ENCODE assay signal across 16 cellular contexts in the genomic region with DNA sequence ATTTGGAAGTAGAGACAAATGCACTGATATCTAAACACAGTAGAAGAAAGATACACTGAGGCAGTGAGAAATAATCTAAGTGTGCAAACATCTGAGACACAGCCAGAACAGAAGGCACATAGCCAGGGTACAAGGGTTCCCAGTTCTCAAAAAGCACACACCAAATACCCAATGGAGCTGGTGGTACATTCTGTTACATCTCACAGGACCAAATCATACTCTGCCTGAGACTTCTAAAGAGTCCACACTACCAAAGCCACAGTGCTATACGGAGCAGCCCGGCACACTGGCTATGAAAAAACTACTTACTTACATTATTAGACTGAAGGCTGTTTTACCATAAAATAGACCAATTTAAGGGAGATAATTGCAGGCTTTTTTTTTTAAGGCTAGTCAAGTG. TPM values are rescaled to one million over a fixed set of nuclear protein-coding genes. Genes with fewer than 3 reads are reported as not detected.
DNase-seq lines count a peak whose midpoint lies in the region; ATAC-seq, FAIRE-seq and TF ChIP-seq lines count a peak whose summit lies in the region.
"Had no signal": no experiment of that assay in that cellular context is flagged by ENCODE, and none has a peak within 500 bp of the region (broad histone marks: within the 10 kb centered on the region; RNA-seq: fewer than 3 reads in every experiment).

No MANE protein-coding gene starts in this region.

- no peak for ATAC-seq in HepG2
- no peak for ATAC-seq in GM19351 (IDR thresholded peaks at IDR 0.05; ENCODE audit: unreplicated experiment)
- ATAC-seq: GM23338 had no signal

- H4K20me1 ChIP-seq in HepG2 (ENCODE audit: insufficient read depth, low read length) = no peaks in the 10 kb centered on the region

- H3K4me3 ChIP-seq in liver (ENCODE audit: low read depth in 1 of 3, low read length in 3 of 3) = no peak overlapping the region
- H3K4me3 ChIP-seq in HepG2 (replicated peaks in 1 of 3; ENCODE audit: insufficient read depth in 1 of 3, low read depth in 2 of 3, low read length in 3 of 3) = no peak overlapping the region
- H3K4me3 ChIP-seq in dorsolateral prefrontal cortex = peak overlapping the region in 1 of 59 donors; percentile 5
- H3K4me3 ChIP-seq: BLaER1 treated with 17β-estradiol and CSF1 and Interleukin-3, amounts not matched to agents 10 nM and 100 nM; GM23338 had no signal

- no peak for FAIRE-seq in HepG2 (lab: Jason Lieb, UNC)

- no TSS peak for BruUV-seq in HepG2 (replicated peaks; lab: Mats Ljungman, UMichigan)

- H3K27ac ChIP-seq in liver (ENCODE audit: low read depth in 1 of 2, low read length in 2 of 2) = peak overlapping the region in 1 of 2 donors; percentile 12
- H3K27ac ChIP-seq in HepG2 (ENCODE audit: extremely low read length, insufficient read depth, low read length) = no peak overlapping the region
- H3K27ac ChIP-seq in dorsolateral prefrontal cortex = peak overlapping the region in 50 of 59 donors; percentile 3 to 93 (median 75)
- H3K27ac ChIP-seq: BLaER1 treated with 17β-estradiol and CSF1 and Interleukin-3, amounts not matched to agents 10 nM and 100 nM had no signal

- no peak overlapping the region for H3K9ac ChIP-seq in liver (ENCODE audit: low read depth in 1 of 2, low read length in 2 of 2)
- no peak overlapping the region for H3K9ac ChIP-seq in HepG2 (ENCODE audit: insufficient read depth, low read depth, low read length)
- H3K9ac ChIP-seq: BLaER1 treated with 17β-estradiol and CSF1 and Interleukin-3, amounts not matched to agents 10 nM and 100 nM had no signal

- POLR2A ChIA-PET in HepG2 (lab: Yijun Ruan, JAX) = no interaction called here
- POLR2A ChIA-PET in activated CD4-positive, alpha-beta memory T cell treated with anti-CD3 and anti-CD28 coated beads for 36 hours (lab: Charles Lee) = no interaction called here

- H3K4me1 ChIP-seq in liver (ENCODE audit: control insufficient read depth in 4 of 4, insufficient read depth in 4 of 4, low read length in 3 of 4) (peaks cover 5 to 13% (median 11%) of the 10 kb centered on the region in 4 donors), HepG2 (ENCODE audit: insufficient read depth, low read length) (peaks cover 3% of the 10 kb centered on the region)
- H3K4me1 ChIP-seq: BLaER1 treated with 17β-estradiol and CSF1 and Interleukin-3, amounts not matched to agents 10 nM and 100 nM had no signal

- peaks cover 26% of the 10 kb centered on the region for H3K36me3 Mint-ChIP-seq in activated CD4-positive, alpha-beta T cell treated with anti-CD3 and anti-CD28 coated beads, Interleukin-2, amount 10 ng/mL, durations not matched to agents 24 days and 14 days (ENCODE audit: low read depth)
- peaks cover 15% of the 10 kb centered on the region for H3K36me3 Mint-ChIP-seq in activated CD4-positive, alpha-beta memory T cell treated with anti-CD3 and anti-CD28 coated beads for 36 hours

- H3K4me1 Mint-ChIP-seq in activated CD4-positive, alpha-beta T cell treated with anti-CD3 and anti-CD28 coated beads, Interleukin-2, amount 10 ng/mL, durations not matched to agents 24 days and 14 days = no peaks in the 10 kb centered on the region
- no peaks in the 10 kb centered on the region for H3K4me1 Mint-ChIP-seq in activated CD4-positive, alpha-beta memory T cell treated with anti-CD3 and anti-CD28 coated beads for 36 hours (ENCODE audit: low read depth)
- H3K4me1 Mint-ChIP-seq: GM23338 had no signal

- TF ChIP-seq CTCF in liver (IDR thresholded peaks at IDR 0.05; ENCODE audit: low read depth, low read length, missing input control) = no peak
- no peak for TF ChIP-seq CTCF in HepG2 (CRISPR knock-in tag; IDR thresholded peaks at IDR 0.05)
- no peak for TF ChIP-seq CTCF in dorsolateral prefrontal cortex (IDR thresholded peaks at IDR 0.05 in 54 of 56, conservative IDR thresholded peaks at IDR 0.05 in 2 of 56; ENCODE audit: low read depth in 1 of 56, partially characterized antibody in 56 of 56)

- no peaks in the 10 kb centered on the region for H3K9me3 ChIP-seq in liver (ENCODE audit: control insufficient read depth in 4 of 4, low read length in 3 of 4)
- no peaks in the 10 kb centered on the region for H3K9me3 ChIP-seq in HepG2 (ENCODE audit: low read length)
- H3K9me3 ChIP-seq: BLaER1 treated with 17β-estradiol and CSF1 and Interleukin-3, amounts not matched to agents 10 nM and 100 nM had no signal

- H3K9me3 Mint-ChIP-seq in activated CD4-positive, alpha-beta T cell treated with anti-CD3 and anti-CD28 coated beads, Interleukin-2, amount 10 ng/mL, durations not matched to agents 24 days and 14 days = no peaks in the 10 kb centered on the region
- no peaks in the 10 kb centered on the region for H3K9me3 Mint-ChIP-seq in activated CD4-positive, alpha-beta memory T cell treated with anti-CD3 and anti-CD28 coated beads for 36 hours
- H3K9me3 Mint-ChIP-seq: CD4-positive, CD25-positive, alpha-beta regulatory T cell; GM23338 had no signal

- TF ChIP-seq POLR2A in HepG2 (IDR thresholded peaks at IDR 0.05; ENCODE audit: insufficient read depth in 1 of 2, low read depth in 2 of 2, low read length in 2 of 2) = no peak

- TF ChIP-seq EP300 in HepG2 (IDR thresholded peaks at IDR 0.05; ENCODE audit: low read depth in 2 of 2, low read length in 2 of 2) = no peak
- TF ChIP-seq EP300 in HepG2 (CRISPR knock-in tag; IDR thresholded peaks at IDR 0.05; ENCODE audit: borderline replicate concordance) = no peak

- H3K79me2 ChIP-seq in HepG2 (ENCODE audit: insufficient read depth, low read length) = peaks cover 3% of the 10 kb centered on the region

- 36% methylated on average over 2 of the region's 2 CpGs for WGBS in liver
- 100% methylated on average over 2 of the region's 2 CpGs for WGBS in HepG2 (ENCODE audit: low lambda C conversion rate)

- H2AFZ ChIP-seq in HepG2 (ENCODE audit: low read length) = no peak overlapping the region
- H2AFZ ChIP-seq: GM23338 had no signal

- no peaks in the 10 kb centered on the region for H3K27me3 Mint-ChIP-seq in activated CD4-positive, alpha-beta T cell treated with anti-CD3 and anti-CD28 coated beads, Interleukin-2, amount 10 ng/mL, durations not matched to agents 24 days and 14 days
- H3K27me3 Mint-ChIP-seq in activated CD4-positive, alpha-beta memory T cell treated with anti-CD3 and anti-CD28 coated beads for 36 hours = no peaks in the 10 kb centered on the region
- H3K27me3 Mint-ChIP-seq: CD4-positive, CD25-positive, alpha-beta regulatory T cell had no signal

- no peak overlapping the region for H3K4me2 ChIP-seq in HepG2 (ENCODE audit: low read depth, low read length)
- H3K4me2 ChIP-seq: BLaER1 treated with 17β-estradiol and CSF1 and Interleukin-3, amounts not matched to agents 10 nM and 100 nM; GM23338 had no signal

- H3K27me3 ChIP-seq in liver (ENCODE audit: control insufficient read depth in 4 of 4, insufficient read depth in 4 of 4, low read length in 3 of 4) (no peaks in the 10 kb centered on the region), HepG2 (ENCODE audit: control insufficient read depth in 1 of 2, insufficient read depth in 2 of 2, low read length in 2 of 2) (no peaks in the 10 kb centered on the region), dorsolateral prefrontal cortex (no peaks in the 10 kb centered on the region)
- H3K27me3 ChIP-seq: BLaER1 treated with 17β-estradiol and CSF1 and Interleukin-3, amounts not matched to agents 10 nM and 100 nM had no signal

- H3K36me3 ChIP-seq in liver (ENCODE audit: control insufficient read depth in 4 of 4, insufficient read depth in 3 of 4, low read depth in 1 of 4, low read length in 3 of 4) (peaks cover 5 to 27% (median 20%) of the 10 kb centered on the region in 4 donors), HepG2 (replicated peaks in 1 of 2; ENCODE audit: control insufficient read depth in 1 of 2, insufficient read depth in 2 of 2, low read length in 2 of 2) (peaks cover 9 to 57% of the 10 kb centered on the region in 2 experiments; a peak in 4 of 5 replicates)

- in situ Hi-C loops in HepG2 (cut with HindIII; ENCODE audit: extremely low pct_ligation_motif_present, low pct_unique_long_range_greater_than_20kb) = no loop called here

- no peak overlapping the region for H3K27ac Mint-ChIP-seq in activated CD4-positive, alpha-beta T cell treated with anti-CD3 and anti-CD28 coated beads, Interleukin-2, amount 10 ng/mL, durations not matched to agents 24 days and 14 days
- H3K27ac Mint-ChIP-seq in activated CD4-positive, alpha-beta memory T cell treated with anti-CD3 and anti-CD28 coated beads for 36 hours = no peak overlapping the region
- H3K27ac Mint-ChIP-seq: GM23338 had no signal

- CTCF ChIA-PET in HepG2 (lab: Yijun Ruan, JAX; ENCODE audit: low intra/inter-chr PET ratio, low total read pairs) = no interaction called here
- CTCF ChIA-PET in activated CD4-positive, alpha-beta memory T cell treated with anti-CD3 and anti-CD28 coated beads for 36 hours (lab: Charles Lee) = interaction anchor here (1.5 kb wide), 1 partner anchor 9 kb away, joined by 4 read pairs; no protein-coding TSS in a partner anchor

- H3K4me3 Mint-ChIP-seq in activated CD4-positive, alpha-beta T cell treated with anti-CD3 and anti-CD28 coated beads, Interleukin-2, amount 10 ng/mL, durations not matched to agents 24 days and 14 days = no peak overlapping the region
- H3K4me3 Mint-ChIP-seq in activated CD4-positive, alpha-beta memory T cell treated with anti-CD3 and anti-CD28 coated beads for 36 hours = no peak overlapping the region
- H3K4me3 Mint-ChIP-seq: CD4-positive, CD25-positive, alpha-beta regulatory T cell; GM23338 had no signal

- DNase-seq in HepG2 (ENCODE audit: low spot score) (no peak), dorsolateral prefrontal cortex (no peak), pons (ENCODE audit: low spot score) (peak; percentile 28)
- DNase-seq in activated CD4-positive, alpha-beta T cell treated with anti-CD3 and anti-CD28 coated beads, Interleukin-2, amount 10 ng/mL, durations not matched to agents 24 days and 14 days = no peak
- no peak for DNase-seq in activated CD4-positive, alpha-beta memory T cell treated with anti-CD3 and anti-CD28 coated beads for 36 hours
- DNase-seq: 8988T; AML-193; Calu3; CD4-positive, CD25-positive, alpha-beta regulatory T cell; DMS 273 treated with DMSO at 0.1 percent for 48 hours; H7 had no signal

- peak; percentile 20 to 29 for TF ChIP-seq RAD21 in liver (IDR thresholded peaks at IDR 0.05)
- no peak for TF ChIP-seq RAD21 in HepG2 (CRISPR knock-in tag; IDR thresholded peaks at IDR 0.05)

- intact Hi-C loops in HepG2 (cut with micrococcal nuclease; ENCODE audit: unreplicated experiment) (no loop called here), dorsolateral prefrontal cortex (cut with DNase I) (no loop called here)
- intact Hi-C loops in activated CD4-positive, alpha-beta T cell treated with anti-CD3 and anti-CD28 coated beads, Interleukin-2, amount 10 ng/mL, durations not matched to agents 24 days and 14 days (cut with micrococcal nuclease) = no loop called here
- intact Hi-C loops in activated CD4-positive, alpha-beta memory T cell treated with anti-CD3 and anti-CD28 coated beads for 36 hours (cut with micrococcal nuclease) = no loop called here

RNA-seq across cellular contexts. Expression of a gene that starts 19.3 kb away (rescaled TPM):
- total RNA-seq in liver (10 to 100 TPM; 39.0 to 79.4 TPM), HepG2 (2016; rRNA removed; fragmentation: Illumina TruSeq; extraction: Trizol) (61.3 and 100 TPM in 2 replicates), dorsolateral prefrontal cortex (10 to 100 TPM; 35.4 to 71.8 (median 55.5) TPM)
- polyA plus RNA-seq in liver (10 to 100 TPM; 24.8 to 43.1 TPM), HepG2 (2011; rRNA removed) (26.9 and 33.9 TPM in 2 replicates)
- total RNA-seq in HepG2 (2016; cell fraction: cytosol; rRNA removed; fragmentation: Illumina TruSeq; extraction: Trizol; ENCODE audit: low read depth) = 12.9 and 13.1 TPM in 2 replicates
- 63.2 and 98.2 TPM in 2 replicates for total RNA-seq in HepG2 (2016; cell fraction: insoluble cytoplasmic fraction; rRNA removed; fragmentation: Illumina TruSeq; extraction: Trizol)
- 20.9 and 25.4 TPM in 2 replicates for total RNA-seq in HepG2 (2016; cell fraction: membrane; rRNA removed; fragmentation: Illumina TruSeq; extraction: Trizol)
- 31.7 and 36.9 TPM in 2 replicates for total RNA-seq in HepG2 (2016; cell fraction: nucleus; rRNA removed; fragmentation: Illumina TruSeq; extraction: Trizol)
- polyA plus RNA-seq in HepG2 (2011; cell fraction: cytosol; rRNA removed) = 16.3 and 18.6 TPM in 2 replicates
- polyA plus RNA-seq in HepG2 (2011; cell fraction: nucleus; rRNA removed) = 19.7 and 22.9 TPM in 2 replicates
- 42.1 and 52.0 TPM in 2 replicates for polyA plus RNA-seq in HepG2 (2012)
- 4.3 and 5.1 TPM in 2 replicates for polyA plus RNA-seq in HepG2 (2016; cell fraction: cytosol; fragmentation: Illumina TruSeq; extraction: Trizol; ENCODE audit: low read depth)
- polyA plus RNA-seq in HepG2 (2016; cell fraction: insoluble cytoplasmic fraction; fragmentation: Illumina TruSeq; extraction: Trizol; ENCODE audit: low read depth) = 67.6 and 69.7 TPM in 2 replicates
- polyA plus RNA-seq in HepG2 (2016; cell fraction: membrane; fragmentation: Illumina TruSeq; extraction: Trizol; ENCODE audit: low read depth) = 8.5 and 9.1 TPM in 2 replicates
- polyA plus RNA-seq in HepG2 (2016; cell fraction: nucleus; fragmentation: Illumina TruSeq; extraction: Trizol; ENCODE audit: insufficient read depth, low read depth) = 28.6 and 29.4 TPM in 2 replicates
- polyA minus RNA-seq in HepG2 (2011; rRNA and poly(A)+ RNA removed; ENCODE audit: low replicate concordance) = 11.6 and 14.2 TPM in 2 replicates
- polyA minus RNA-seq in HepG2 (2011; cell fraction: cytosol; rRNA and poly(A)+ RNA removed) = 36.0 and 47.6 TPM in 2 replicates
- polyA minus RNA-seq in HepG2 (2011; cell fraction: nucleus; rRNA and poly(A)+ RNA removed) = 61.9 and 76.2 TPM in 2 replicates
- total RNA-seq in activated CD4-positive, alpha-beta T cell treated with anti-CD3 and anti-CD28 coated beads, Interleukin-2, amount 10 ng/mL, durations not matched to agents 24 days and 14 days = 62.8 and 63.5 TPM in 2 replicates
- total RNA-seq in activated CD4-positive, alpha-beta memory T cell treated with anti-CD3 and anti-CD28 coated beads for 36 hours = 10 to 100 TPM; 58.8 to 64.8 TPM

RNA-seq across cellular contexts. Expression of a gene that starts 32.3 kb away (rescaled TPM):
- total RNA-seq in liver (1 to 10 TPM; 8.5 to 9.5 TPM), HepG2 (2016; rRNA removed; fragmentation: Illumina TruSeq; extraction: Trizol) (14.7 and 15.8 TPM in 2 replicates), dorsolateral prefrontal cortex (10 to 100 TPM; 30.9 to 71.7 (median 44.6) TPM)
- polyA plus RNA-seq in liver (1 to 10 TPM; 3.0 to 4.9 TPM), HepG2 (2011; rRNA removed) (10.1 TPM in 2 replicates)
- total RNA-seq in HepG2 (2016; cell fraction: cytosol; rRNA removed; fragmentation: Illumina TruSeq; extraction: Trizol; ENCODE audit: low read depth) = 6.2 and 7.6 TPM in 2 replicates
- 14.8 and 14.9 TPM in 2 replicates for total RNA-seq in HepG2 (2016; cell fraction: insoluble cytoplasmic fraction; rRNA removed; fragmentation: Illumina TruSeq; extraction: Trizol)
- 13.2 and 16.8 TPM in 2 replicates for total RNA-seq in HepG2 (2016; cell fraction: membrane; rRNA removed; fragmentation: Illumina TruSeq; extraction: Trizol)
- 8.6 and 11.3 TPM in 2 replicates for total RNA-seq in HepG2 (2016; cell fraction: nucleus; rRNA removed; fragmentation: Illumina TruSeq; extraction: Trizol)
- 7.2 and 9.0 TPM in 2 replicates for polyA plus RNA-seq in HepG2 (2011; cell fraction: cytosol; rRNA removed)
- polyA plus RNA-seq in HepG2 (2011; cell fraction: nucleus; rRNA removed) = 5.6 and 6.4 TPM in 2 replicates
- 9.2 and 10.7 TPM in 2 replicates for polyA plus RNA-seq in HepG2 (2012)
- 3.5 and 4.1 TPM in 2 replicates for polyA plus RNA-seq in HepG2 (2016; cell fraction: cytosol; fragmentation: Illumina TruSeq; extraction: Trizol; ENCODE audit: low read depth)
- 18.0 and 18.1 TPM in 2 replicates for polyA plus RNA-seq in HepG2 (2016; cell fraction: insoluble cytoplasmic fraction; fragmentation: Illumina TruSeq; extraction: Trizol; ENCODE audit: low read depth)
- polyA plus RNA-seq in HepG2 (2016; cell fraction: membrane; fragmentation: Illumina TruSeq; extraction: Trizol; ENCODE audit: low read depth) = 8.2 and 10.3 TPM in 2 replicates
- polyA plus RNA-seq in HepG2 (2016; cell fraction: nucleus; fragmentation: Illumina TruSeq; extraction: Trizol; ENCODE audit: insufficient read depth, low read depth) = 14.1 and 14.4 TPM in 2 replicates
- polyA minus RNA-seq in HepG2 (2011; rRNA and poly(A)+ RNA removed; ENCODE audit: low replicate concordance) = 12.6 and 19.5 TPM in 2 replicates
- polyA minus RNA-seq in HepG2 (2011; cell fraction: cytosol; rRNA and poly(A)+ RNA removed) = 12.3 and 15.5 TPM in 2 replicates
- 11.6 and 14.3 TPM in 2 replicates for polyA minus RNA-seq in HepG2 (2011; cell fraction: nucleus; rRNA and poly(A)+ RNA removed)
- total RNA-seq in activated CD4-positive, alpha-beta T cell treated with anti-CD3 and anti-CD28 coated beads, Interleukin-2, amount 10 ng/mL, durations not matched to agents 24 days and 14 days = 59.9 and 60.1 TPM in 2 replicates
- total RNA-seq in activated CD4-positive, alpha-beta memory T cell treated with anti-CD3 and anti-CD28 coated beads for 36 hours = 10 to 100 TPM; 32.8 to 33.0 TPM

RNA-seq across cellular contexts. Expression of a gene that starts 45.4 kb away (rescaled TPM):
- total RNA-seq in liver (1 to 10 TPM in 1 of 2 donors, under 1 TPM in 1; 0.28 to 2.6 TPM), HepG2 (2016; rRNA removed; fragmentation: Illumina TruSeq; extraction: Trizol) (not detected in 2 replicates), dorsolateral prefrontal cortex (under 1 TPM in 113 of 120 experiments, not detected in 7; 0.07 to 0.79 (median 0.24) TPM)
- polyA plus RNA-seq in liver (under 1 TPM; 0.36 to 0.52 TPM), HepG2 (2011; rRNA removed) (0.03 and 0.08 TPM in 2 replicates)
- total RNA-seq in HepG2 (2016; cell fraction: cytosol; rRNA removed; fragmentation: Illumina TruSeq; extraction: Trizol; ENCODE audit: low read depth) = not detected in 2 replicates
- total RNA-seq in HepG2 (2016; cell fraction: insoluble cytoplasmic fraction; rRNA removed; fragmentation: Illumina TruSeq; extraction: Trizol) = not detected in 2 replicates
- not detected in 2 replicates for total RNA-seq in HepG2 (2016; cell fraction: membrane; rRNA removed; fragmentation: Illumina TruSeq; extraction: Trizol)
- total RNA-seq in HepG2 (2016; cell fraction: nucleus; rRNA removed; fragmentation: Illumina TruSeq; extraction: Trizol) = not detected in 2 replicates
- polyA plus RNA-seq in HepG2 (2011; cell fraction: cytosol; rRNA removed) = 0.01 and 0.04 TPM in 2 replicates
- 0.05 and 0.16 TPM in 2 replicates for polyA plus RNA-seq in HepG2 (2011; cell fraction: nucleus; rRNA removed)
- 0.04 TPM in 1 of 2 replicates, not detected in the other for polyA plus RNA-seq in HepG2 (2012)
- polyA plus RNA-seq in HepG2 (2016; cell fraction: cytosol; fragmentation: Illumina TruSeq; extraction: Trizol; ENCODE audit: low read depth) = not detected in 2 replicates
- polyA plus RNA-seq in HepG2 (2016; cell fraction: insoluble cytoplasmic fraction; fragmentation: Illumina TruSeq; extraction: Trizol; ENCODE audit: low read depth) = not detected in 2 replicates
- not detected in 2 replicates for polyA plus RNA-seq in HepG2 (2016; cell fraction: membrane; fragmentation: Illumina TruSeq; extraction: Trizol; ENCODE audit: low read depth)
- 0.12 TPM in 1 of 2 replicates, not detected in the other for polyA plus RNA-seq in HepG2 (2016; cell fraction: nucleus; fragmentation: Illumina TruSeq; extraction: Trizol; ENCODE audit: insufficient read depth, low read depth)
- polyA minus RNA-seq in HepG2 (2011; rRNA and poly(A)+ RNA removed; ENCODE audit: low replicate concordance) = 0.02 and 0.06 TPM in 2 replicates
- polyA minus RNA-seq in HepG2 (2011; cell fraction: cytosol; rRNA and poly(A)+ RNA removed) = not detected in 2 replicates
- polyA minus RNA-seq in HepG2 (2011; cell fraction: nucleus; rRNA and poly(A)+ RNA removed) = 0.13 TPM in 1 of 2 replicates, not detected in the other
- total RNA-seq in activated CD4-positive, alpha-beta T cell treated with anti-CD3 and anti-CD28 coated beads, Interleukin-2, amount 10 ng/mL, durations not matched to agents 24 days and 14 days = 0.02 TPM in 2 replicates
- total RNA-seq in activated CD4-positive, alpha-beta memory T cell treated with anti-CD3 and anti-CD28 coated beads for 36 hours = under 1 TPM in 1 of 2 experiments, not detected in 1; 0.05 TPM
- total RNA-seq: Daoy, H7 had no signal
- polyA plus RNA-seq: CD4-positive, CD25-positive, alpha-beta regulatory T cell; GM23338 had no signal

RNA-seq across cellular contexts. Expression of a gene that starts 50.9 kb away (rescaled TPM):
- 1 to 10 TPM in 1 of 2 donors, under 1 TPM in 1; 0.79 to 6.9 TPM for total RNA-seq in liver
- polyA plus RNA-seq in liver = 1 to 10 TPM in 1 of 2 donors, under 1 TPM in 1; 0.57 to 1.0 TPM
- 0.13 and 0.86 TPM in 2 replicates for total RNA-seq in HepG2 (2016; rRNA removed; fragmentation: Illumina TruSeq; extraction: Trizol)
- total RNA-seq in HepG2 (2016; cell fraction: cytosol; rRNA removed; fragmentation: Illumina TruSeq; extraction: Trizol; ENCODE audit: low read depth) = 0.18 and 0.20 TPM in 2 replicates
- 0.28 and 0.89 TPM in 2 replicates for total RNA-seq in HepG2 (2016; cell fraction: insoluble cytoplasmic fraction; rRNA removed; fragmentation: Illumina TruSeq; extraction: Trizol)
- 0.14 and 0.28 TPM in 2 replicates for total RNA-seq in HepG2 (2016; cell fraction: membrane; rRNA removed; fragmentation: Illumina TruSeq; extraction: Trizol)
- total RNA-seq in HepG2 (2016; cell fraction: nucleus; rRNA removed; fragmentation: Illumina TruSeq; extraction: Trizol) = 2.1 and 3.2 TPM in 2 replicates
- polyA plus RNA-seq in HepG2 (2011; rRNA removed) = 1.4 and 1.7 TPM in 2 replicates
- polyA plus RNA-seq in HepG2 (2011; cell fraction: cytosol; rRNA removed) = 0.14 and 0.25 TPM in 2 replicates
- polyA plus RNA-seq in HepG2 (2011; cell fraction: nucleus; rRNA removed) = 9.3 and 9.9 TPM in 2 replicates
- 1.0 and 1.8 TPM in 2 replicates for polyA plus RNA-seq in HepG2 (2012)
- 0.10 and 0.14 TPM in 2 replicates for polyA plus RNA-seq in HepG2 (2016; cell fraction: cytosol; fragmentation: Illumina TruSeq; extraction: Trizol; ENCODE audit: low read depth)
- 0.16 and 0.17 TPM in 2 replicates for polyA plus RNA-seq in HepG2 (2016; cell fraction: insoluble cytoplasmic fraction; fragmentation: Illumina TruSeq; extraction: Trizol; ENCODE audit: low read depth)
- polyA plus RNA-seq in HepG2 (2016; cell fraction: membrane; fragmentation: Illumina TruSeq; extraction: Trizol; ENCODE audit: low read depth) = 0.31 TPM in 1 of 2 replicates, not detected in the other
- polyA plus RNA-seq in HepG2 (2016; cell fraction: nucleus; fragmentation: Illumina TruSeq; extraction: Trizol; ENCODE audit: insufficient read depth, low read depth) = 4.4 and 4.9 TPM in 2 replicates
- polyA minus RNA-seq in HepG2 (2011; rRNA and poly(A)+ RNA removed; ENCODE audit: low replicate concordance) = 2.1 and 5.5 TPM in 2 replicates
- polyA minus RNA-seq in HepG2 (2011; cell fraction: cytosol; rRNA and poly(A)+ RNA removed) = 0.26 TPM in 1 of 2 replicates, not detected in the other
- 6.7 and 8.5 TPM in 2 replicates for polyA minus RNA-seq in HepG2 (2011; cell fraction: nucleus; rRNA and poly(A)+ RNA removed)
- 10 to 100 TPM; 22.1 to 53.1 (median 36.5) TPM for total RNA-seq in dorsolateral prefrontal cortex
- 6.3 and 6.6 TPM in 2 replicates for total RNA-seq in activated CD4-positive, alpha-beta T cell treated with anti-CD3 and anti-CD28 coated beads, Interleukin-2, amount 10 ng/mL, durations not matched to agents 24 days and 14 days
- 1 to 10 TPM; 2.1 to 2.4 TPM for total RNA-seq in activated CD4-positive, alpha-beta memory T cell treated with anti-CD3 and anti-CD28 coated beads for 36 hours
